8 cellular contexts compared by ENCODE assay signal in the genomic region with DNA sequence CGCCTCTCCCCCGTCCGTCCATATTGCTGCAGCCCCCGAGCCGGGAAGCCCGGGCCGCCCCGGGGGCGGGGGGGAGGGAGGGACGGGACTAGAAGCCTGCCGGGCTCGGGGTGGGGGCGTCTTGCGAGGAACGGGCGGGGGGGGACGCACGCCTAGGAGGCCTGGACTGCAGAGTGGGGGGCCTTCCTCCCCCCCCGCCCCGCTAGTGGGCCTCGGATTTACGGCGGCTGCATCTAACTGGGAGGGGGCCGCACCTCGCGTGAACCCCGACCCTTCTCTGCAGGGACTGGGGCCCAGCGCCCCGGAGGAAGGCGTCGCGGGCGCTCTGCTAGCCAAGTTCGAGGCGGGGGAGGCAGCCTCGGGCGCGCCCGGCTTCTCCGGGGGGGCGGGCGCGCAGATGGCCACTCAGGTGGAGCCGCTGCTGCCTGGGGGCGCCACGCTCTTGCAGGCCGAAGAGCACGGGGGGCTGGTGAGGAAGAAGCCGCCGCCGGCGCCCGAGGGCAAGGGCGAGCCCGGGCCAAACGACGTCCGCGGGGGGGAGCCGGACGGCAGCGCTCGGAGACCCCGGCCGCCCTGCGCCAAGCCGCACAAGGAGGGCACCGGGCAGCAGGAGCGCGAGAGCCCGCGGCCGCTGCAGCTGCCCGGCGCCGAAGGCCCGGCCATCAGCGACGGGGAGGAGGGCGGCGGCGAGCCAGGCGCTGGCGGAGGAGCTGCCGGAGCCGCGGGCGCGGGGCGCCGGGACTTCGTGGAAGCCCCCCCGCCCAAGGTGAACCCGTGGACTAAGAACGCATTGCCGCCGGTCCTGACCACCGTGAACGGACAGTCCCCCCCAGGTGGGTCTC. TPM values are rescaled to one million over a fixed set of nuclear protein-coding genes. Genes with fewer than 3 reads are reported as not detected.
DNase-seq lines count a peak whose midpoint lies in the region; ATAC-seq and TF ChIP-seq lines count a peak whose summit lies in the region.

Gene LARP1 (plus strand): TSS at position 17 of the 842 bp plus-strand sequence. CDS start 381 bp downstream, at position 398.

- H3K27ac ChIP-seq in SK-N-MC (peak within 1 kb of the TSS; percentile 97), coronary artery (peak within 1 kb of the TSS; percentile 97 to 100), right lobe of liver (peak within 1 kb of the TSS; percentile 93 to 98 (median 95)), substantia nigra (ENCODE audit: low read depth, low read length, poor library complexity, severe bottlenecking) (peak within 1 kb of the TSS; percentile 91)

- H3K4me3 ChIP-seq in SK-N-MC (peak within 1 kb of the TSS; percentile 99), coronary artery (peak within 1 kb of the TSS; percentile 95), right lobe of liver (peak within 1 kb of the TSS; percentile 87 to 99 (median 92))

- H3K27ac Mint-ChIP-seq in activated CD8-positive, alpha-beta memory T cell treated with anti-CD3 and anti-CD28 coated beads, Interleukin-2, amount 10 ng/mL, durations not matched to agents 7 days and 5 days, result peak within 1 kb of the TSS; percentile 95

- no CpG with 5 or more reads among the region's 99 CpGs for WGBS in right lobe of liver (ENCODE audit: insufficient coverage, low coverage, low lambda C conversion rate, missing lambda C conversion rate)

- CTCF ChIA-PET in activated CD8-positive, alpha-beta memory T cell treated with anti-CD3 and anti-CD28 coated beads, Interleukin-2, amount 10 ng/mL, durations not matched to agents 7 days and 5 days (lab: Charles Lee), result no interaction called here

- peaks cover 46% of the 10 kb centered on the region for H3K4me1 Mint-ChIP-seq in activated CD8-positive, alpha-beta memory T cell treated with anti-CD3 and anti-CD28 coated beads, Interleukin-2, amount 10 ng/mL, durations not matched to agents 7 days and 5 days

- H3K9me3 ChIP-seq in SK-N-MC (ENCODE audit: low read depth, low read length) (no peaks in the 10 kb centered on the region), right lobe of liver (no peaks in the 10 kb centered on the region)

- intact Hi-C loops in right lobe of liver (cut with DNase I), result no loop called here

- no peak for TF ChIP-seq CTCF in coronary artery (IDR thresholded peaks at IDR 0.05)
- TF ChIP-seq CTCF in right lobe of liver (IDR thresholded peaks at IDR 0.05), result no peak

- no peaks in the 10 kb centered on the region for H3K27me3 ChIP-seq in right lobe of liver

- no peaks in the 10 kb centered on the region for H3K9me3 Mint-ChIP-seq in activated CD8-positive, alpha-beta memory T cell treated with anti-CD3 and anti-CD28 coated beads, Interleukin-2, amount 10 ng/mL, durations not matched to agents 7 days and 5 days (ENCODE audit: low read depth)

- peak within 1 kb of the TSS; percentile 85 for H3K4me3 Mint-ChIP-seq in activated CD8-positive, alpha-beta memory T cell treated with anti-CD3 and anti-CD28 coated beads, Interleukin-2, amount 10 ng/mL, durations not matched to agents 7 days and 5 days

- H3K36me3 ChIP-seq in SK-N-MC (ENCODE audit: insufficient read depth, low read length) (0 out of 2 replicates have a peak, but pooled peaks cover 6% of the 10 kb centered on the region), right lobe of liver (no peaks in the 10 kb centered on the region)

- peak within 1 kb of the TSS; percentile 100 for H3K9ac ChIP-seq in SK-N-MC (ENCODE audit: insufficient read length)

- peaks cover 6% of the 10 kb centered on the region for H3K36me3 Mint-ChIP-seq in activated CD8-positive, alpha-beta memory T cell treated with anti-CD3 and anti-CD28 coated beads, Interleukin-2, amount 10 ng/mL, durations not matched to agents 7 days and 5 days

- H3K27me3 Mint-ChIP-seq in activated CD8-positive, alpha-beta memory T cell treated with anti-CD3 and anti-CD28 coated beads, Interleukin-2, amount 10 ng/mL, durations not matched to agents 7 days and 5 days, result no peaks in the 10 kb centered on the region

- ATAC-seq in activated CD8-positive, alpha-beta memory T cell treated with anti-CD3 and anti-CD28 coated beads, Interleukin-2, amount 10 ng/mL, durations not matched to agents 7 days and 5 days, result peak; percentile 7
- ATAC-seq in HG02981 (IDR thresholded peaks at IDR 0.05; ENCODE audit: unreplicated experiment) (peak; percentile 8), right lobe of liver (peak; percentile 13 to 22 (median 16))

- TF ChIP-seq POLR2A in right lobe of liver (IDR thresholded peaks at IDR 0.05), result no peak

- peaks cover 0 to 40% (median 20%) of the 10 kb centered on the region in 4 donors for H3K4me1 ChIP-seq in right lobe of liver

- DNase-seq in activated CD8-positive, alpha-beta memory T cell treated with anti-CD3 and anti-CD28 coated beads, Interleukin-2, amount 10 ng/mL, durations not matched to agents 7 days and 5 days, result peak; percentile 54
- no peak for DNase-seq in activated CD8-positive, alpha-beta memory T cell treated with anti-CD3 and anti-CD28 coated beads for 24 hours
- no peak for DNase-seq in SK-N-MC (ENCODE audit: low read depth, low spot score)
- no peak for DNase-seq in coronary artery (ENCODE audit: low spot score)
- DNase-seq in right lobe of liver, result peak; percentile 60 to 73 (median 61)
- DNase-seq in substantia nigra (lab: John Stamatoyannopoulos, UW), result peak in 29 of 49 donors; percentile 14 to 94 (median 61)
- DNase-seq in stimulated activated CD4-positive, alpha-beta T cell treated with anti-CD3 and anti-CD28 coated beads, Interleukin-12 subunit alpha, Interleukin-12 subunit beta, amount 100 ng/mL, for 4 hours, result no peak

RNA-seq across cellular contexts. Expression of gene LARP1, which starts in this region (rescaled TPM):
- total RNA-seq in activated CD8-positive, alpha-beta memory T cell treated with anti-CD3 and anti-CD28 coated beads, Interleukin-2, amount 10 ng/mL, durations not matched to agents 7 days and 5 days, result 100 to 1,000 TPM; 212 to 238 TPM
- total RNA-seq in right lobe of liver, result 10 to 100 TPM; 58.2 to 85.7 (median 73.0) TPM

Comparison
In these comparisons a context has a peak if more than half of its experiments do, and no peak if none do; other contexts are left out.
1. DNase-seq: peak in activated CD8-positive, alpha-beta memory T cell treated with anti-CD3 and anti-CD28 coated beads, Interleukin-2, amount 10 ng/mL, durations not matched to agents 7 days and 5 days (single experiment), right lobe of liver (3 of 3) and substantia nigra (29 of 49); none in activated CD8-positive, alpha-beta memory T cell treated with anti-CD3 and anti-CD28 coated beads for 24 hours (single experiment), SK-N-MC (single experiment), coronary artery (single experiment) and stimulated activated CD4-positive, alpha-beta T cell treated with anti-CD3 and anti-CD28 coated beads, Interleukin-12 subunit alpha, Interleukin-12 subunit beta, amount 100 ng/mL, for 4 hours (single experiment).
2. Peak in every context shown above with its lines, with median percentiles within 50 percentile points of each other: ATAC-seq, H3K27ac ChIP-seq and H3K4me3 ChIP-seq.